8 cellular contexts compared by ENCODE assay signal in genomic region chr10:128211953-128212727, GRCh38.
DNase-seq lines count a peak whose midpoint lies in the region; ATAC-seq and TF ChIP-seq lines count a peak whose summit lies in the region.

No MANE protein-coding gene starts in this region.

- H3K27ac ChIP-seq in gastroesophageal sphincter (no peak overlapping the region), ovary (no peak overlapping the region), thoracic aorta (no peak overlapping the region)

- H3K4me1 ChIP-seq in gastroesophageal sphincter, result peaks cover 0 to 21% (median 0%) of the 10 kb centered on the region in 3 donors
- H3K4me1 ChIP-seq in ovary (ENCODE audit: insufficient read depth), result peaks cover 1% of the 10 kb centered on the region
- peaks cover 0 to 4% of the 10 kb centered on the region in 2 donors for H3K4me1 ChIP-seq in thoracic aorta (ENCODE audit: control insufficient read depth in 1 of 2, low read depth in 2 of 2)

- WGBS in gastroesophageal sphincter (ENCODE audit: low coverage in 1 of 2), 2 donors, result 50 to 69% methylated on average over 5 to 6 of the region's 32 CpGs
- 19 to 34% (median 20%) methylated on average over 20 to 32 of the region's 32 CpGs for WGBS in ovary, 3 donors

- TF ChIP-seq POLR2A in gastroesophageal sphincter (IDR thresholded peaks at IDR 0.05) (no peak), ovary (IDR thresholded peaks at IDR 0.05) (no peak)

- peak; percentile 44 for DNase-seq in G401 (ENCODE audit: low spot score)
- peak; percentile 58 for DNase-seq in H4 (ENCODE audit: low spot score)
- peak; percentile 31 for DNase-seq in LHCN-M2 (ENCODE audit: low read depth)
- DNase-seq in SHP77 treated with DMSO at 0.1 percent for 48 hours (lab: John Stamatoyannopoulos, UW), result peak; percentile 48
- DNase-seq in activated effector memory CD4-positive, alpha-beta T cell treated with anti-CD3 and anti-CD28 coated beads, Interleukin-2, amount 50 U/mL, for 16 hours, result peak; percentile 94
- peak; percentile 17 to 63 (median 41) for DNase-seq in ovary
- no peak for DNase-seq in thoracic aorta (ENCODE audit: low spot score)

- H3K27me3 ChIP-seq in gastroesophageal sphincter (no peaks in the 10 kb centered on the region), ovary (no peaks in the 10 kb centered on the region), thoracic aorta (replicated peaks; ENCODE audit: insufficient read depth) (no peaks in the 10 kb centered on the region)

- H3K9me3 ChIP-seq in gastroesophageal sphincter (no peaks in the 10 kb centered on the region), ovary (no peaks in the 10 kb centered on the region), thoracic aorta (no peaks in the 10 kb centered on the region)

- intact Hi-C loops in ovary (cut with DNase I), result no loop called here

- H3K36me3 ChIP-seq in gastroesophageal sphincter (no peaks in the 10 kb centered on the region), ovary (no peaks in the 10 kb centered on the region), thoracic aorta (no peaks in the 10 kb centered on the region)

- peak; percentile 68 to 97 (median 81) for TF ChIP-seq CTCF in gastroesophageal sphincter (IDR thresholded peaks at IDR 0.05)
- TF ChIP-seq CTCF in ovary (IDR thresholded peaks at IDR 0.05), result no peak
- TF ChIP-seq CTCF in thoracic aorta (IDR thresholded peaks at IDR 0.05), result peak; percentile 76

- TF ChIP-seq EP300 in gastroesophageal sphincter (IDR thresholded peaks at IDR 0.05) (no peak), ovary (IDR thresholded peaks at IDR 0.05) (no peak)

- ATAC-seq in gastroesophageal sphincter (peak; percentile 80), thoracic aorta (ENCODE audit: insufficient number of reproducible peaks, low FRiP score, low read depth) (peak; percentile 62)

- in situ Hi-C loops in G401 (cut with HindIII; ENCODE audit: low sequenced_read_pairs), result no loop called here

- H3K4me3 ChIP-seq in gastroesophageal sphincter (peak overlapping the region in 1 of 2 donors; percentile 22), ovary (no peak overlapping the region), thoracic aorta (peak overlapping the region; percentile 59)

Comparison
In these comparisons a context has a peak if more than half of its experiments do, and no peak if none do; other contexts are left out.
1. CTCF ChIP-seq: peak in gastroesophageal sphincter (4 of 4) and thoracic aorta (single experiment); none in ovary (0 of 3).